Comparison of ENCODE assay signal across 8 cellular contexts in genomic region chr3:40309439-40309924, GRCh38. TPM values are rescaled to one million over a fixed set of nuclear protein-coding genes. Genes with fewer than 3 reads are reported as not detected.
A peak's percentile ranks its signal among the peaks of the same experiment; 100 is the strongest.
DNase-seq lines count a peak whose midpoint lies in the region; ATAC-seq and TF ChIP-seq lines count a peak whose summit lies in the region.

TSS of gene EIF1B (plus strand) at chr3:40309707. CDS start at chr3:40309942, 235 bp downstream.

- H3K9me3 ChIP-seq in heart left ventricle: no peaks in the 10 kb centered on the region

- 0 to 1% (median 0%) methylated on average over 44 to 49 of the region's 49 CpGs for WGBS in adipose tissue, 3 donors
- WGBS in heart left ventricle, 4 donors: 0% methylated on average over 40 to 49 of the region's 49 CpGs

- peaks cover 0 to 38% (median 35%) of the 10 kb centered on the region in 9 donors for H3K36me3 ChIP-seq in heart left ventricle

- peaks cover 0 to 50% (median 32%) of the 10 kb centered on the region in 12 donors for H3K4me1 ChIP-seq in heart left ventricle

- H3K27ac ChIP-seq in adipose tissue (ENCODE audit: low read depth, low read length) (peak within 1 kb of the TSS; percentile 79), heart left ventricle (peak within 1 kb of the TSS; percentile 92 to 99 (median 97))

- ATAC-seq in HG02763 (IDR thresholded peaks at IDR 0.05; ENCODE audit: unreplicated experiment) (peak; percentile 97), heart left ventricle (peak; percentile 91 to 96 (median 94))

- H3K27me3 ChIP-seq in heart left ventricle: no peaks in the 10 kb centered on the region

- DNase-seq in NCI-H1417 treated with DMSO at 0.1 percent for 48 hours (lab: John Stamatoyannopoulos, UW) (peak; percentile 67), T follicular helper cell (ENCODE audit: low read depth) (peak; percentile 98), heart left ventricle (peak; percentile 98 to 99 (median 99)), posterior cingulate gyrus (peak; percentile 96 to 100 (median 99)), ureter (ENCODE audit: low spot score) (peak; percentile 99)

- TF ChIP-seq CTCF in GM12873 (IDR thresholded peaks at IDR 0.05; ENCODE audit: insufficient read depth, low read depth, low read length, missing control alignments) (peak; percentile 89), heart left ventricle (IDR thresholded peaks at IDR 0.05) (peak; percentile 85 to 99 (median 94))

- H3K4me3 ChIP-seq in heart left ventricle: peak within 1 kb of the TSS; percentile 71 to 96 (median 88)

- intact Hi-C loops in heart left ventricle (cut with DNase I): loop anchor here in 4 of 10 donors (1.0 to 5.0 kb wide), 3 partner anchors 71 to 143 kb away; no protein-coding TSS in a partner anchor
- intact Hi-C loops in posterior cingulate gyrus (cut with DNase I): loop anchor here (2.0 to 5.0 kb wide), 2 partner anchors 143 to 905 kb away; no protein-coding TSS in a partner anchor

- peak; percentile 48 to 99 for TF ChIP-seq POLR2A in heart left ventricle (IDR thresholded peaks at IDR 0.05)

RNA-seq across cellular contexts. Expression of gene EIF1B, which starts in this region (rescaled TPM):
- polyA plus RNA-seq in adipose tissue: 100 to 1,000 TPM in 1 of 3 donors, 10 to 100 TPM in 2; 41.9 to 115 (median 91.3) TPM
- total RNA-seq in heart left ventricle: 100 to 1,000 TPM in 7 of 9 donors, 10 to 100 TPM in 2; 64.0 to 357 (median 289) TPM
- polyA plus RNA-seq in heart left ventricle: 100 to 1,000 TPM; 170 to 590 TPM
- 53.9 TPM for total RNA-seq in ureter

Comparison
In these comparisons a context has a peak if more than half of its experiments do, and no peak if none do; other contexts are left out.
1. Peak in every context shown above with its lines: DNase-seq, ATAC-seq, H3K4me3 ChIP-seq and H3K27ac ChIP-seq.